Comparison of ENCODE assay signal across 1 cellular context in genomic region chr7:22677680-22678079, GRCh38.
TF ChIP-seq lines count a peak whose summit lies in the region.

No MANE protein-coding gene starts in this region.

TF ChIP-seq in GM23338, 12 proteins besides CTCF, POLR2A, EP300 and RAD21 (continued from another document):
- TF ChIP-seq REST (IDR thresholded peaks at IDR 0.05; ENCODE audit: unreplicated experiment) (no peak), ZNF114 (CRISPR knock-in tag; IDR thresholded peaks at IDR 0.05) (no peak)
